In the genomic region with DNA sequence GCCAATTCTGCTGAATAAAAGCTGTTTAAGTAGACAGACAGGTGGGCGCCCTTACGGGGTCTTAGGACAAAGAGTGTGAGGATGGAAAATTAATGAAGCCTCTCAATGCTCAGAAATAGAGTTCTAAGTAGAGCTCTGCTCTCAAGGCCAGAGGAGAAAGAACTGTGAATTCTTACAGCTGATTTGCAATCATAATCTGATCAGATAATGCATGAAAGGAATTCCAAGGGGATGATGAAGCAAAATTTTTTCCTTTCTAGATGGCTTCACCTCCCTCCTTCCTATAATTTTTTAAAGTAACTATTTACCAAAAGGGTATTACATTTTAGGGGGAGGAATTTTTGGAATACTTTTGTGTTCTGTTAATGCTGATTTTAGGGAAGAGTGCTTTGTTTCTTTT, we compare ENCODE assay signal across 24 cellular contexts.
"Had no signal": no experiment of that assay in that cellular context is flagged by ENCODE, and none has a peak within 500 bp of the region (broad histone marks: within the 10 kb centered on the region; RNA-seq: fewer than 3 reads in every experiment).

No MANE protein-coding gene starts in this region.

- H3K36me3 Mint-ChIP-seq: stimulated activated effector memory CD8-positive, alpha-beta T cell treated with anti-CD3 and anti-CD28 coated beads, Interleukin-12 subunit alpha, Interleukin-12 subunit beta, amount 100 ng/mL, for 72 hours; type B pancreatic cell had no signal

- DNase-seq: dorsolateral prefrontal cortex; effector CD4-positive, alpha-beta T cell; heart left ventricle; hippocampal formation; left cardiac atrium; left lung; natural killer cell; occipital lobe; ovary; posterior cingulate gyrus; psoas muscle; right lobe of liver; small intestine; stimulated activated CD4-positive, alpha-beta T cell treated with anti-CD3 and anti-CD28 coated beads, Interleukin-15, amount 100 ng/mL, for 24 hours; stimulated activated CD4-positive, alpha-beta T cell treated with anti-CD3 and anti-CD28 coated beads, Interleukin-2, amount 100 ng/mL, for 48 hours; stimulated activated naive CD8-positive, alpha-beta T cell treated with anti-CD3 and anti-CD28 coated beads, Interleukin-15, Interleukin-2, amounts not matched to agents 100 U/mL and 50 U/mL, for 24 hours; substantia nigra; testis; tibial artery had no signal

- H3K27ac Mint-ChIP-seq: natural killer cell; stimulated activated effector memory CD8-positive, alpha-beta T cell treated with anti-CD3 and anti-CD28 coated beads, Interleukin-12 subunit alpha, Interleukin-12 subunit beta, amount 100 ng/mL, for 72 hours; type B pancreatic cell had no signal

- H3K27ac ChIP-seq: dorsolateral prefrontal cortex, esophagus muscularis mucosa, foreskin keratinocyte, gastroesophageal sphincter, heart left ventricle, left lung, ovary, psoas muscle, right lobe of liver, testis, tibial artery had no signal

- H3K9me3 Mint-ChIP-seq: type B pancreatic cell had no signal

- H3K4me1 Mint-ChIP-seq: natural killer cell; stimulated activated effector memory CD8-positive, alpha-beta T cell treated with anti-CD3 and anti-CD28 coated beads, Interleukin-12 subunit alpha, Interleukin-12 subunit beta, amount 100 ng/mL, for 72 hours had no signal

- H3K36me3 ChIP-seq: esophagus muscularis mucosa, gastroesophageal sphincter, heart left ventricle, left lung, ovary, right lobe of liver, tibial artery had no signal

- H3K4me3 Mint-ChIP-seq: natural killer cell; stimulated activated effector memory CD8-positive, alpha-beta T cell treated with anti-CD3 and anti-CD28 coated beads, Interleukin-12 subunit alpha, Interleukin-12 subunit beta, amount 100 ng/mL, for 72 hours; type B pancreatic cell had no signal

- H3K4me3 ChIP-seq: dorsolateral prefrontal cortex, esophagus muscularis mucosa, gastroesophageal sphincter, heart left ventricle, left lung, ovary, psoas muscle, right lobe of liver, testis, tibial artery had no signal

- ATAC-seq: foreskin keratinocyte; gastroesophageal sphincter; heart left ventricle; left cardiac atrium; left lung; natural killer cell; psoas muscle; right lobe of liver; stimulated activated effector memory CD8-positive, alpha-beta T cell treated with anti-CD3 and anti-CD28 coated beads, Interleukin-12 subunit alpha, Interleukin-12 subunit beta, amount 100 ng/mL, for 72 hours; stimulated activated naive CD8-positive, alpha-beta T cell treated with anti-CD3 and anti-CD28 coated beads, Interleukin-15, Interleukin-2, amounts not matched to agents 100 U/mL and 50 U/mL, for 24 hours had no signal

- H3K27me3 ChIP-seq: esophagus muscularis mucosa, foreskin keratinocyte, gastroesophageal sphincter, heart left ventricle, left lung, ovary, right lobe of liver, testis, tibial artery had no signal
